9 cellular contexts compared by ENCODE assay signal in genomic region chr3:14175383-14176037, GRCh38. TPM values are rescaled to one million over a fixed set of nuclear protein-coding genes. Genes with fewer than 3 reads are reported as not detected.
DNase-seq lines count a peak whose midpoint lies in the region; ATAC-seq and TF ChIP-seq lines count a peak whose summit lies in the region.
"Had no signal": no experiment of that assay in that cellular context is flagged by ENCODE, and none has a peak within 500 bp of the region (broad histone marks: within the 10 kb centered on the region; RNA-seq: fewer than 3 reads in every experiment).

No MANE protein-coding gene starts in this region.

- CTCF ChIA-PET in SK-N-SH (lab: Yijun Ruan, JAX), result interaction anchor here (1.0 to 3.9 kb wide), 4 partner anchors 8 to 295 kb away, joined by 3 to 13 read pairs (median 4); no protein-coding TSS in a partner anchor

- in situ Hi-C loops in astrocyte of the cerebellum (cut with HindIII; ENCODE audit: low sequenced_read_pairs), result no loop called here

- 59% methylated on average over 3 of the region's 3 CpGs for WGBS in SK-N-SH (ENCODE audit: low lambda C conversion rate)

- intact Hi-C loops in Right ventricle myocardium inferior (cut with DNase I), result loop anchor here (10.0 kb wide), 1 partner anchor 281 kb away; no protein-coding TSS in a partner anchor

- POLR2A ChIA-PET in SK-N-SH (lab: Yijun Ruan, JAX), result no interaction called here

- TF ChIP-seq CTCF in SK-N-SH (IDR thresholded peaks at IDR 0.05) (no peak), astrocyte of the cerebellum (IDR thresholded peaks at IDR 0.05; ENCODE audit: low read depth, low read length, missing control alignments) (no peak)

- no peak overlapping the region for H2AFZ ChIP-seq in SK-N-SH (ENCODE audit: low read depth)

- TF ChIP-seq RAD21 in SK-N-SH (IDR thresholded peaks at IDR 0.05; ENCODE audit: low read length), result no peak

- H3F3A ChIP-seq in SK-N-SH (replicated peaks; ENCODE audit: insufficient read depth), result peaks cover 36% of the 10 kb centered on the region

- H3K9ac ChIP-seq in SK-N-SH, result peak overlapping the region; percentile 25; the same call in 1 of the 2 replicates

- peaks cover 21 to 26% of the 10 kb centered on the region in 2 experiments for H3K36me3 ChIP-seq in SK-N-SH (replicated peaks in 1 of 2; ENCODE audit: control insufficient read depth in 1 of 2, insufficient read depth in 2 of 2, low read length in 1 of 2)

- peak overlapping the region; percentile 90 for H3K4me2 ChIP-seq in SK-N-SH

- H3K9me3 ChIP-seq in SK-N-SH, result no peaks in the 10 kb centered on the region
- H3K9me3 ChIP-seq: vagina had no signal

- H3K4me3 ChIP-seq in SK-N-SH (ENCODE audit: low read depth in 2 of 2, low read length in 1 of 2) (peak overlapping the region; percentile 14 to 90; a peak in 2 of 4 replicates), astrocyte of the cerebellum (ENCODE audit: low read depth, low read length) (no peak overlapping the region)
- H3K4me3 ChIP-seq: vagina had no signal

- ATAC-seq in SK-N-SH treated with all-trans-retinoic acid at 6 μM for 48 hours, result no peak
- no peak for ATAC-seq in Right ventricle myocardium inferior
- no peak for ATAC-seq in GM21515 (IDR thresholded peaks at IDR 0.05; ENCODE audit: unreplicated experiment)

- DNase-seq in SK-N-SH, result no peak
- DNase-seq in SKM-1 treated with dmso at 0.1 percent for 144 hours (lab: John Stamatoyannopoulos, UW; ENCODE audit: unreplicated experiment), result peak; percentile 11
- peak; percentile 29 for DNase-seq in astrocyte of the cerebellum (ENCODE audit: low read depth)
- DNase-seq in stimulated activated CD8-positive, alpha-beta memory T cell treated with anti-CD3 and anti-CD28 coated beads, Interleukin-7, amount 100 ng/mL, for 1 hour (ENCODE audit: low read depth in 2 of 2), result peak; percentile 8 to 18
- DNase-seq in Right ventricle myocardium inferior (ENCODE audit: missing footprints), result no peak
- no peak for DNase-seq in NCI-H2196 treated with DMSO at 0.1 percent for 48 hours (lab: John Stamatoyannopoulos, UW; ENCODE audit: unreplicated experiment)

- peak overlapping the region in 1 of 2 experiments; percentile 62; a peak in 3 of 4 replicates for H3K27ac ChIP-seq in SK-N-SH (ENCODE audit: low read depth in 2 of 2, low read length in 1 of 2)
- H3K27ac ChIP-seq: vagina had no signal

- no peaks in the 10 kb centered on the region for H3K27me3 ChIP-seq in SK-N-SH (ENCODE audit: insufficient read depth)
- H3K27me3 ChIP-seq: vagina had no signal

- peaks cover 34 to 54% of the 10 kb centered on the region in 2 experiments for H3K4me1 ChIP-seq in SK-N-SH (ENCODE audit: control insufficient read depth in 1 of 2, insufficient read depth in 2 of 2, low read depth in 1 of 2, low read length in 1 of 2)

- no peak for TF ChIP-seq EP300 in SK-N-SH (IDR thresholded peaks at IDR 0.05; ENCODE audit: borderline replicate concordance in 1 of 2, low read depth in 1 of 2, low read length in 1 of 2)

- H4K20me1 ChIP-seq in SK-N-SH (ENCODE audit: insufficient read depth), result peaks cover 14% of the 10 kb centered on the region; the same call in 1 of the 2 replicates

- H3K9me2 ChIP-seq in SK-N-SH, result no peaks in the 10 kb centered on the region

- peaks cover 83% of the 10 kb centered on the region for H3K79me2 ChIP-seq in SK-N-SH (ENCODE audit: insufficient read depth)

TF ChIP-seq in SK-N-SH, 30 proteins besides CTCF, POLR2A, EP300 and RAD21:
- TF ChIP-seq USF2 (IDR thresholded peaks at IDR 0.05; ENCODE audit: borderline replicate concordance, low read depth, low read length), result no peak
- TF ChIP-seq JUND (IDR thresholded peaks at IDR 0.05), result no peak

TF ChIP-seq in SK-N-SH treated with all-trans-retinoic acid at 6 μM for 48 hours, 23 proteins besides CTCF, POLR2A, EP300 and RAD21:
- TF ChIP-seq TSHZ2 (CRISPR knock-in tag; IDR thresholded peaks at IDR 0.05) (no peak), ZNF8 (CRISPR knock-in tag; IDR thresholded peaks at IDR 0.05) (no peak), POU6F1 (CRISPR knock-in tag; IDR thresholded peaks at IDR 0.05; ENCODE audit: borderline replicate concordance, low read depth) (no peak), TOX (CRISPR knock-in tag; IDR thresholded peaks at IDR 0.05; ENCODE audit: borderline replicate concordance) (no peak), SNAI2 (CRISPR knock-in tag; IDR thresholded peaks at IDR 0.05) (no peak), ZFP30 (CRISPR knock-in tag; IDR thresholded peaks at IDR 0.05) (no peak), RARB (CRISPR knock-in tag; IDR thresholded peaks at IDR 0.05) (no peak), OSR1 (CRISPR knock-in tag; IDR thresholded peaks at IDR 0.05) (no peak)

RNA-seq across cellular contexts. Expression of gene XPC, which starts 2.9 kb away (rescaled TPM):
- polyA plus RNA-seq in SK-N-SH (2012; rRNA removed), result 50.0 and 52.0 TPM in 2 replicates
- polyA plus RNA-seq in SK-N-SH (2012; cell fraction: cytosol; rRNA removed), result 41.9 and 42.1 TPM in 2 replicates
- 140 and 154 TPM in 2 replicates for polyA plus RNA-seq in SK-N-SH (2012; cell fraction: nucleus; rRNA removed)
- total RNA-seq in Right ventricle myocardium inferior, result 7.7 TPM

RNA-seq across cellular contexts. Expression of gene LSM3, which starts 3.1 kb away (rescaled TPM):
- polyA plus RNA-seq in SK-N-SH (2012; rRNA removed), result 5.1 and 6.4 TPM in 2 replicates
- 9.3 and 15.8 TPM in 2 replicates for polyA plus RNA-seq in SK-N-SH (2012; cell fraction: cytosol; rRNA removed)
- polyA plus RNA-seq in SK-N-SH (2012; cell fraction: nucleus; rRNA removed), result 0.66 and 1.4 TPM in 2 replicates
- 17.2 TPM for total RNA-seq in Right ventricle myocardium inferior

RNA-seq across cellular contexts. Expression of gene TMEM43, which starts 50.7 kb away (rescaled TPM):
- 105 and 123 TPM in 2 replicates for polyA plus RNA-seq in SK-N-SH (2012; rRNA removed)
- polyA plus RNA-seq in SK-N-SH (2012; cell fraction: cytosol; rRNA removed), result 83.4 and 97.1 TPM in 2 replicates
- 137 and 155 TPM in 2 replicates for polyA plus RNA-seq in SK-N-SH (2012; cell fraction: nucleus; rRNA removed)
- 40.0 TPM for total RNA-seq in Right ventricle myocardium inferior

RNA-seq across cellular contexts. Expression of gene CHCHD4, which starts 50.8 kb away (rescaled TPM):
- polyA plus RNA-seq in SK-N-SH (2012; rRNA removed), result 15.4 and 17.3 TPM in 2 replicates
- polyA plus RNA-seq in SK-N-SH (2012; cell fraction: cytosol; rRNA removed), result 21.3 and 22.4 TPM in 2 replicates
- 4.1 and 5.7 TPM in 2 replicates for polyA plus RNA-seq in SK-N-SH (2012; cell fraction: nucleus; rRNA removed)
- total RNA-seq in Right ventricle myocardium inferior, result 31.4 TPM

Comparison
In these comparisons a context has a peak if more than half of its experiments do, and no peak if none do; other contexts are left out.
1. DNase-seq: peak in SKM-1 treated with dmso at 0.1 percent for 144 hours (single experiment), astrocyte of the cerebellum (single experiment) and stimulated activated CD8-positive, alpha-beta memory T cell treated with anti-CD3 and anti-CD28 coated beads, Interleukin-7, amount 100 ng/mL, for 1 hour (2 of 2); none in SK-N-SH (single experiment), Right ventricle myocardium inferior (single experiment) and NCI-H2196 treated with DMSO at 0.1 percent for 48 hours (single experiment).